Comparison of ENCODE assay signal across 1 cellular context in genomic region chr13:70792121-70792520, GRCh38.
TF ChIP-seq lines count a peak whose summit lies in the region.

No MANE protein-coding gene starts in this region.

TF ChIP-seq in H1, 55 proteins besides CTCF, POLR2A, EP300 and RAD21 (continued from another document):
- TF ChIP-seq HDAC2 (IDR thresholded peaks at IDR 0.05; ENCODE audit: borderline replicate concordance in 1 of 2, low read depth in 2 of 2, low read length in 2 of 2) = no peak
- TF ChIP-seq, protein P1, sequence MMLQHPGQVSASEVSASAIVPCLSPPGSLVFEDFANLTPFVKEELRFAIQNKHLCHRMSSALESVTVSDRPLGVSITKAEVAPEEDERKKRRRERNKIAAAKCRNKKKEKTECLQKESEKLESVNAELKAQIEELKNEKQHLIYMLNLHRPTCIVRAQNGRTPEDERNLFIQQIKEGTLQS (IDR thresholded peaks at IDR 0.05; ENCODE audit: insufficient read depth, low read depth, low read length) = no peak
- no peak for TF ChIP-seq BACH1 (IDR thresholded peaks at IDR 0.05; ENCODE audit: low read length)
